ENCODE assay signal across 1 cellular context in genomic region chr1:70221241-70222077, GRCh38.
TF ChIP-seq lines count a peak whose summit lies in the region.

Gene SRSF11, plus strand, starts transcription at chr1:70221380. Its CDS starts 257 bp downstream, at chr1:70221637.

TF ChIP-seq in HepG2, 621 proteins besides CTCF, POLR2A, EP300 and RAD21 (continued from another document and continues in another):
- TF ChIP-seq ZNF777 (CRISPR knock-in tag; IDR thresholded peaks at IDR 0.05) (no peak; the same call in 1 of the 2 replicates), ZNF318 (CRISPR knock-in tag; IDR thresholded peaks at IDR 0.05) (no peak), THAP7 (CRISPR knock-in tag; IDR thresholded peaks at IDR 0.05) (peak; percentile 95), ZNF431 (CRISPR knock-in tag; IDR thresholded peaks at IDR 0.05; ENCODE audit: borderline replicate concordance, low read depth) (no peak; the same call in 1 of the 2 replicates), SNAI1 (CRISPR knock-in tag; IDR thresholded peaks at IDR 0.05; ENCODE audit: borderline replicate concordance) (0 out of 2 replicates have a peak, but pooled peaks have one; percentile 35), RFX5 (IDR thresholded peaks at IDR 0.05; ENCODE audit: low read depth, low read length) (no peak), SP1 (IDR thresholded peaks at IDR 0.05) (no peak), SP1 (CRISPR knock-in tag; IDR thresholded peaks at IDR 0.05) (peak; percentile 65), MEIS2 (CRISPR knock-in tag; IDR thresholded peaks at IDR 0.05) (no peak), ZNF816 (CRISPR knock-in tag; IDR thresholded peaks at IDR 0.05; ENCODE audit: borderline replicate concordance) (peak; percentile 93; the same call in 1 of the 2 replicates), FOXK1 (CRISPR knock-in tag; IDR thresholded peaks at IDR 0.05; ENCODE audit: borderline replicate concordance, low read depth) (peak; percentile 56; the same call in 1 of the 2 replicates), GLI4 (CRISPR knock-in tag; IDR thresholded peaks at IDR 0.05; ENCODE audit: borderline replicate concordance) (peak; percentile 70; the same call in 1 of the 2 replicates), ZNF225 (CRISPR knock-in tag; IDR thresholded peaks at IDR 0.05) (peak; percentile 89), MEF2D (CRISPR knock-in tag; IDR thresholded peaks at IDR 0.05) (peak; percentile 16), ZFY (CRISPR knock-in tag; IDR thresholded peaks at IDR 0.05) (peak; percentile 96), RBFOX2 (IDR thresholded peaks at IDR 0.05; ENCODE audit: low read depth, low read length) (peak; percentile 98), RNF219 (CRISPR knock-in tag; IDR thresholded peaks at IDR 0.05) (peak; percentile 62; the same call in 1 of the 2 replicates), AKAP8 (CRISPR knock-in tag; IDR thresholded peaks at IDR 0.05) (no peak), ZNF563 (CRISPR knock-in tag; IDR thresholded peaks at IDR 0.05) (peak; percentile 90)
- TF ChIP-seq, protein P1, sequence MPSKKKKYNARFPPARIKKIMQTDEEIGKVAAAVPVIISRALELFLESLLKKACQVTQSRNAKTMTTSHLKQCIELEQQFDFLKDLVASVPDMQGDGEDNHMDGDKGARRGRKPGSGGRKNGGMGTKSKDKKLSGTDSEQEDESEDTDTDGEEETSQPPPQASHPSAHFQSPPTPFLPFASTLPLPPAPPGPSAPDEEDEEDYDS (CRISPR knock-in tag; IDR thresholded peaks at IDR 0.05) = peak; percentile 65; the same call in 1 of the 2 replicates
- TF ChIP-seq, protein P2, sequence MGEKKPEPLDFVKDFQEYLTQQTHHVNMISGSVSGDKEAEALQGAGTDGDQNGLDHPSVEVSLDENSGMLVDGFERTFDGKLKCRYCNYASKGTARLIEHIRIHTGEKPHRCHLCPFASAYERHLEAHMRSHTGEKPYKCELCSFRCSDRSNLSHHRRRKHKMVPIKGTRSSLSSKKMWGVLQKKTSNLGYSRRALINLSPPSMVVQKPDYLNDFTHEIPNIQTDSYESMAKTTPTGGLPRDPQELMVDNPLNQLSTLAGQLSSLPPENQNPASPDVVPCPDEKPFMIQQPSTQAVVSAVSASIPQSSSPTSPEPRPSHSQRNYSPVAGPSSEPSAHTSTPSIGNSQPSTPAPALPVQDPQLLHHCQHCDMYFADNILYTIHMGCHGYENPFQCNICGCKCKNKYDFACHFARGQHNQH (CRISPR knock-in tag; IDR thresholded peaks at IDR 0.05) = peak; percentile 43; the same call in 1 of the 2 replicates
- TF ChIP-seq, protein P3, sequence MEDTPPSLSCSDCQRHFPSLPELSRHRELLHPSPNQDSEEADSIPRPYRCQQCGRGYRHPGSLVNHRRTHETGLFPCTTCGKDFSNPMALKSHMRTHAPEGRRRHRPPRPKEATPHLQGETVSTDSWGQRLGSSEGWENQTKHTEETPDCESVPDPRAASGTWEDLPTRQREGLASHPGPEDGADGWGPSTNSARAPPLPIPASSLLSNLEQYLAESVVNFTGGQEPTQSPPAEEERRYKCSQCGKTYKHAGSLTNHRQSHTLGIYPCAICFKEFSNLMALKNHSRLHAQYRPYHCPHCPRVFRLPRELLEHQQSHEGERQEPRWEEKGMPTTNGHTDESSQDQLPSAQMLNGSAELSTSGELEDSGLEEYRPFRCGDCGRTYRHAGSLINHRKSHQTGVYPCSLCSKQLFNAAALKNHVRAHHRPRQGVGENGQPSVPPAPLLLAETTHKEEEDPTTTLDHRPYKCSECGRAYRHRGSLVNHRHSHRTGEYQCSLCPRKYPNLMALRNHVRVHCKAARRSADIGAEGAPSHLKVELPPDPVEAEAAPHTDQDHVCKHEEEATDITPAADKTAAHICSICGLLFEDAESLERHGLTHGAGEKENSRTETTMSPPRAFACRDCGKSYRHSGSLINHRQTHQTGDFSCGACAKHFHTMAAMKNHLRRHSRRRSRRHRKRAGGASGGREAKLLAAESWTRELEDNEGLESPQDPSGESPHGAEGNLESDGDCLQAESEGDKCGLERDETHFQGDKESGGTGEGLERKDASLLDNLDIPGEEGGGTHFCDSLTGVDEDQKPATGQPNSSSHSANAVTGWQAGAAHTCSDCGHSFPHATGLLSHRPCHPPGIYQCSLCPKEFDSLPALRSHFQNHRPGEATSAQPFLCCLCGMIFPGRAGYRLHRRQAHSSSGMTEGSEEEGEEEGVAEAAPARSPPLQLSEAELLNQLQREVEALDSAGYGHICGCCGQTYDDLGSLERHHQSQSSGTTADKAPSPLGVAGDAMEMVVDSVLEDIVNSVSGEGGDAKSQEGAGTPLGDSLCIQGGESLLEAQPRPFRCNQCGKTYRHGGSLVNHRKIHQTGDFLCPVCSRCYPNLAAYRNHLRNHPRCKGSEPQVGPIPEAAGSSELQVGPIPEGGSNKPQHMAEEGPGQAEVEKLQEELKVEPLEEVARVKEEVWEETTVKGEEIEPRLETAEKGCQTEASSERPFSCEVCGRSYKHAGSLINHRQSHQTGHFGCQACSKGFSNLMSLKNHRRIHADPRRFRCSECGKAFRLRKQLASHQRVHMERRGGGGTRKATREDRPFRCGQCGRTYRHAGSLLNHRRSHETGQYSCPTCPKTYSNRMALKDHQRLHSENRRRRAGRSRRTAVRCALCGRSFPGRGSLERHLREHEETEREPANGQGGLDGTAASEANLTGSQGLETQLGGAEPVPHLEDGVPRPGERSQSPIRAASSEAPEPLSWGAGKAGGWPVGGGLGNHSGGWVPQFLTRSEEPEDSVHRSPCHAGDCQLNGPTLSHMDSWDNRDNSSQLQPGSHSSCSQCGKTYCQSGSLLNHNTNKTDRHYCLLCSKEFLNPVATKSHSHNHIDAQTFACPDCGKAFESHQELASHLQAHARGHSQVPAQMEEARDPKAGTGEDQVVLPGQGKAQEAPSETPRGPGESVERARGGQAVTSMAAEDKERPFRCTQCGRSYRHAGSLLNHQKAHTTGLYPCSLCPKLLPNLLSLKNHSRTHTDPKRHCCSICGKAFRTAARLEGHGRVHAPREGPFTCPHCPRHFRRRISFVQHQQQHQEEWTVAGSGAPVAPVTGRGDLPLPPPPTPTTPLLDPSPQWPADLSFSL (CRISPR knock-in tag; IDR thresholded peaks at IDR 0.05) = peak; percentile 45; the same call in 1 of the 2 replicates
- TF ChIP-seq, protein P4, sequence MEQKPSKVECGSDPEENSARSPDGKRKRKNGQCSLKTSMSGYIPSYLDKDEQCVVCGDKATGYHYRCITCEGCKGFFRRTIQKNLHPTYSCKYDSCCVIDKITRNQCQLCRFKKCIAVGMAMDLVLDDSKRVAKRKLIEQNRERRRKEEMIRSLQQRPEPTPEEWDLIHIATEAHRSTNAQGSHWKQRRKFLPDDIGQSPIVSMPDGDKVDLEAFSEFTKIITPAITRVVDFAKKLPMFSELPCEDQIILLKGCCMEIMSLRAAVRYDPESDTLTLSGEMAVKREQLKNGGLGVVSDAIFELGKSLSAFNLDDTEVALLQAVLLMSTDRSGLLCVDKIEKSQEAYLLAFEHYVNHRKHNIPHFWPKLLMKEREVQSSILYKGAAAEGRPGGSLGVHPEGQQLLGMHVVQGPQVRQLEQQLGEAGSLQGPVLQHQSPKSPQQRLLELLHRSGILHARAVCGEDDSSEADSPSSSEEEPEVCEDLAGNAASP (CRISPR knock-in tag; IDR thresholded peaks at IDR 0.05; ENCODE audit: borderline replicate concordance) = peak; percentile 35; the same call in 1 of the 2 replicates
- TF ChIP-seq, protein P5, sequence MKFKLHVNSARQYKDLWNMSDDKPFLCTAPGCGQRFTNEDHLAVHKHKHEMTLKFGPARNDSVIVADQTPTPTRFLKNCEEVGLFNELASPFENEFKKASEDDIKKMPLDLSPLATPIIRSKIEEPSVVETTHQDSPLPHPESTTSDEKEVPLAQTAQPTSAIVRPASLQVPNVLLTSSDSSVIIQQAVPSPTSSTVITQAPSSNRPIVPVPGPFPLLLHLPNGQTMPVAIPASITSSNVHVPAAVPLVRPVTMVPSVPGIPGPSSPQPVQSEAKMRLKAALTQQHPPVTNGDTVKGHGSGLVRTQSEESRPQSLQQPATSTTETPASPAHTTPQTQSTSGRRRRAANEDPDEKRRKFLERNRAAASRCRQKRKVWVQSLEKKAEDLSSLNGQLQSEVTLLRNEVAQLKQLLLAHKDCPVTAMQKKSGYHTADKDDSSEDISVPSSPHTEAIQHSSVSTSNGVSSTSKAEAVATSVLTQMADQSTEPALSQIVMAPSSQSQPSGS (CRISPR knock-in tag; IDR thresholded peaks at IDR 0.05) = peak; percentile 49; the same call in 1 of the 2 replicates
- TF ChIP-seq, protein P6, sequence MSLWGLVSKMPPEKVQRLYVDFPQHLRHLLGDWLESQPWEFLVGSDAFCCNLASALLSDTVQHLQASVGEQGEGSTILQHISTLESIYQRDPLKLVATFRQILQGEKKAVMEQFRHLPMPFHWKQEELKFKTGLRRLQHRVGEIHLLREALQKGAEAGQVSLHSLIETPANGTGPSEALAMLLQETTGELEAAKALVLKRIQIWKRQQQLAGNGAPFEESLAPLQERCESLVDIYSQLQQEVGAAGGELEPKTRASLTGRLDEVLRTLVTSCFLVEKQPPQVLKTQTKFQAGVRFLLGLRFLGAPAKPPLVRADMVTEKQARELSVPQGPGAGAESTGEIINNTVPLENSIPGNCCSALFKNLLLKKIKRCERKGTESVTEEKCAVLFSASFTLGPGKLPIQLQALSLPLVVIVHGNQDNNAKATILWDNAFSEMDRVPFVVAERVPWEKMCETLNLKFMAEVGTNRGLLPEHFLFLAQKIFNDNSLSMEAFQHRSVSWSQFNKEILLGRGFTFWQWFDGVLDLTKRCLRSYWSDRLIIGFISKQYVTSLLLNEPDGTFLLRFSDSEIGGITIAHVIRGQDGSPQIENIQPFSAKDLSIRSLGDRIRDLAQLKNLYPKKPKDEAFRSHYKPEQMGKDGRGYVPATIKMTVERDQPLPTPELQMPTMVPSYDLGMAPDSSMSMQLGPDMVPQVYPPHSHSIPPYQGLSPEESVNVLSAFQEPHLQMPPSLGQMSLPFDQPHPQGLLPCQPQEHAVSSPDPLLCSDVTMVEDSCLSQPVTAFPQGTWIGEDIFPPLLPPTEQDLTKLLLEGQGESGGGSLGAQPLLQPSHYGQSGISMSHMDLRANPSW (CRISPR knock-in tag; IDR thresholded peaks at IDR 0.05; ENCODE audit: borderline replicate concordance) = peak; percentile 60; the same call in 1 of the 2 replicates
